ENCODE assay signal across 17 cellular contexts in the genomic region with DNA sequence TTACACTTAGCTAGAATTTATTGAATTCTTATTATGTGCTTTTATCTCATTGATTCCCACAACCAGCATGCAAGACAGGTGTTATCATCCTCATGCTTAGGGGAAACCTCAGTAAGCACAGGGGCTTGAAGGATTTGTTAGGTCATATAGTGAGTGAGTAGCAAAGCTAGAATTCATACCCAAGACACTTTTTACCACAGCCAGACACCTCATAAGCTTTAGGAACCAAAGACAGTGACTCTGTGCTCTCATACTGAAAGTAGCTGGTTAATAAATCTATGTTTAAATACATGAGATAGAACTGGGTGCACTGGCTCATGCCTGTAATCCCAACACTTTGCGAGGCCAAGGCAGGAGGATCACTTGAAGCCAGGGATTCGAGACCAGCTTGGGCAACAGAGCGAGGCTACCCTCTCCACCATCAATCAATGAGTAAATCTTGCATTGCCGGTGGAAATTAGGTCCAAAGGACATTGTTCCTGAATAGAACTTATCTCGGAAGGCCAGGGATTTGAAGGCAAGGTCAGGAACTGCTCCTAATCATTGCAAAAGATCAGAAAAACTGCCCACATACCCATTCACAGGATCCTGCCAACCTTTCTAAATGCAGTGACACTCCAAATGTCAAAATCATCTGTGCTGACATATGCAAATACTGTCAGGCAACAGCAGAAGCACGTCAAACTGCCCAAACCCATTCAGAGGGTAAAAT.
DNase-seq lines count a peak whose midpoint lies in the region; ATAC-seq and TF ChIP-seq lines count a peak whose summit lies in the region.
"Had no signal": no experiment of that assay in that cellular context is flagged by ENCODE, and none has a peak within 500 bp of the region (broad histone marks: within the 10 kb centered on the region; RNA-seq: fewer than 3 reads in every experiment).

No MANE protein-coding gene starts in this region.

- ATAC-seq in GM18511 (IDR thresholded peaks at IDR 0.05; ENCODE audit: unreplicated experiment) (peak; percentile 91), GM19467 (IDR thresholded peaks at IDR 0.05; ENCODE audit: unreplicated experiment) (peak; percentile 82), HG03097 (IDR thresholded peaks at IDR 0.05; ENCODE audit: low FRiP score, unreplicated experiment) (peak; percentile 81), GM19351 (IDR thresholded peaks at IDR 0.05; ENCODE audit: unreplicated experiment) (no peak), GM21515 (IDR thresholded peaks at IDR 0.05; ENCODE audit: unreplicated experiment) (no peak)
- ATAC-seq: stimulated activated memory B cell treated with anti-CD40 and anti-IgM and Interleukin-4, amounts not matched to agents 10 μg/mL and 1 μg/mL and 100 μg/mL, for 72 hours; T-cell had no signal

- DNase-seq in chondrocyte (ENCODE audit: low spot score) (no peak), AML-193 (lab: John Stamatoyannopoulos, UW) (no peak), epidermal melanocyte (ENCODE audit: insufficient read length, low spot score) (no peak)
- DNase-seq: activated CD4-positive, alpha-beta T cell treated with anti-CD3 and anti-CD28 coated beads for 1 hour; DND-41; NCI-H1048; NCI-H446 treated with DMSO at 0.1 percent for 48 hours; Peyer's patch; stimulated activated CD4-positive, alpha-beta T cell treated with anti-CD3 and anti-CD28 coated beads, Interleukin-4, amount 100 ng/mL, for 1 hour; T-cell had no signal

- H3K9me3 Mint-ChIP-seq in chondrocyte (ENCODE audit: low read depth): no peaks in the 10 kb centered on the region
- H3K9me3 Mint-ChIP-seq: activated T-helper 1 cell treated with anti-CD3 and anti-CD28 coated beads, Interleukin-12 subunit alpha, Interleukin-12 subunit beta, Interleukin-2, Interleukin-4 antibody, amounts not matched to agents 30 ng/mL and 10 ng/mL and 1 ng/mL, durations not matched to agents 14 hours and 24 hours and 36 hours; T-cell had no signal

- H3K4me3 Mint-ChIP-seq in chondrocyte (ENCODE audit: unreplicated experiment): no peak overlapping the region
- H3K4me3 Mint-ChIP-seq: stimulated activated memory B cell treated with anti-CD40 and anti-IgM and Interleukin-4, amounts not matched to agents 10 μg/mL and 1 μg/mL and 100 μg/mL, for 72 hours; T-cell had no signal

- no peak for TF ChIP-seq CTCF in chondrocyte (IDR thresholded peaks at IDR 0.05)

- no peaks in the 10 kb centered on the region for H3K36me3 Mint-ChIP-seq in chondrocyte (ENCODE audit: low read depth)
- H3K36me3 Mint-ChIP-seq: stimulated activated memory B cell treated with anti-CD40 and anti-IgM and Interleukin-4, amounts not matched to agents 10 μg/mL and 1 μg/mL and 100 μg/mL, for 72 hours; T-cell had no signal

- H3K27ac Mint-ChIP-seq in chondrocyte (ENCODE audit: unreplicated experiment): peak overlapping the region; percentile 55
- H3K27ac Mint-ChIP-seq: activated T-helper 1 cell treated with anti-CD3 and anti-CD28 coated beads, Interleukin-12 subunit alpha, Interleukin-12 subunit beta, Interleukin-2, Interleukin-4 antibody, amounts not matched to agents 30 ng/mL and 10 ng/mL and 1 ng/mL, durations not matched to agents 14 hours and 24 hours and 36 hours; stimulated activated memory B cell treated with anti-CD40 and anti-IgM and Interleukin-4, amounts not matched to agents 10 μg/mL and 1 μg/mL and 100 μg/mL, for 72 hours; T-cell had no signal

- no peaks in the 10 kb centered on the region for H3K27me3 Mint-ChIP-seq in chondrocyte (ENCODE audit: low read depth)
- H3K27me3 Mint-ChIP-seq: stimulated activated memory B cell treated with anti-CD40 and anti-IgM and Interleukin-4, amounts not matched to agents 10 μg/mL and 1 μg/mL and 100 μg/mL, for 72 hours had no signal

- H3K4me1 Mint-ChIP-seq in chondrocyte (ENCODE audit: low read depth): peaks cover 48% of the 10 kb centered on the region
- H3K4me1 Mint-ChIP-seq: stimulated activated memory B cell treated with anti-CD40 and anti-IgM and Interleukin-4, amounts not matched to agents 10 μg/mL and 1 μg/mL and 100 μg/mL, for 72 hours had no signal

Comparison
In these comparisons a context has a peak if more than half of its experiments do, and no peak if none do; other contexts are left out.
1. ATAC-seq: peak in GM18511 (single experiment), GM19467 (single experiment) and HG03097 (single experiment); none in GM19351 (single experiment) and GM21515 (single experiment).